2 cellular contexts compared by ENCODE assay signal in the genomic region with DNA sequence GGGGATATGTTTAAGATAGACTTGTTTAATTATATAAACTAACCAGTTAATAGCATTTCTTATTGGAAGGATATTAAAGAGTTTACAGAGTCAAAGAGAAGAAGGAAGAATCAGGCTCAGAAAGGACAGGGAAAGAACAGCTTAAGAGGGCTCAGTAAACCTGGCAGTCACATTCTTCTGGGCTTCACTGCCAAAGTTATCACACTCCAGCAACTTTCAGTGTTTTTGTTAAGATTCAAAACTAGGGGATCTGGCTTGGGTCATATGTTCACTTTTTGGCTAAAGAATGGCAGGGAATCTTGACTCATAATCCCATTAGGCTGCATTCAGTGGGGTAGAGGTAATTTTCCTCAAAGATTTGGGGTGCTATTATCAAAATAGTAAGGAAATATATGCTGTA.
TF ChIP-seq lines count a peak whose summit lies in the region.

No MANE protein-coding gene starts in this region.

TF ChIP-seq in IMR-90, 13 proteins besides CTCF, POLR2A, EP300 and RAD21 (continued from another document):
- no peak for TF ChIP-seq SMC3 (IDR thresholded peaks at IDR 0.05; ENCODE audit: low read depth, low read length)

TF ChIP-seq in HepG2, 621 proteins besides CTCF, POLR2A, EP300 and RAD21 (continued from another document):
- TF ChIP-seq, protein P1, sequence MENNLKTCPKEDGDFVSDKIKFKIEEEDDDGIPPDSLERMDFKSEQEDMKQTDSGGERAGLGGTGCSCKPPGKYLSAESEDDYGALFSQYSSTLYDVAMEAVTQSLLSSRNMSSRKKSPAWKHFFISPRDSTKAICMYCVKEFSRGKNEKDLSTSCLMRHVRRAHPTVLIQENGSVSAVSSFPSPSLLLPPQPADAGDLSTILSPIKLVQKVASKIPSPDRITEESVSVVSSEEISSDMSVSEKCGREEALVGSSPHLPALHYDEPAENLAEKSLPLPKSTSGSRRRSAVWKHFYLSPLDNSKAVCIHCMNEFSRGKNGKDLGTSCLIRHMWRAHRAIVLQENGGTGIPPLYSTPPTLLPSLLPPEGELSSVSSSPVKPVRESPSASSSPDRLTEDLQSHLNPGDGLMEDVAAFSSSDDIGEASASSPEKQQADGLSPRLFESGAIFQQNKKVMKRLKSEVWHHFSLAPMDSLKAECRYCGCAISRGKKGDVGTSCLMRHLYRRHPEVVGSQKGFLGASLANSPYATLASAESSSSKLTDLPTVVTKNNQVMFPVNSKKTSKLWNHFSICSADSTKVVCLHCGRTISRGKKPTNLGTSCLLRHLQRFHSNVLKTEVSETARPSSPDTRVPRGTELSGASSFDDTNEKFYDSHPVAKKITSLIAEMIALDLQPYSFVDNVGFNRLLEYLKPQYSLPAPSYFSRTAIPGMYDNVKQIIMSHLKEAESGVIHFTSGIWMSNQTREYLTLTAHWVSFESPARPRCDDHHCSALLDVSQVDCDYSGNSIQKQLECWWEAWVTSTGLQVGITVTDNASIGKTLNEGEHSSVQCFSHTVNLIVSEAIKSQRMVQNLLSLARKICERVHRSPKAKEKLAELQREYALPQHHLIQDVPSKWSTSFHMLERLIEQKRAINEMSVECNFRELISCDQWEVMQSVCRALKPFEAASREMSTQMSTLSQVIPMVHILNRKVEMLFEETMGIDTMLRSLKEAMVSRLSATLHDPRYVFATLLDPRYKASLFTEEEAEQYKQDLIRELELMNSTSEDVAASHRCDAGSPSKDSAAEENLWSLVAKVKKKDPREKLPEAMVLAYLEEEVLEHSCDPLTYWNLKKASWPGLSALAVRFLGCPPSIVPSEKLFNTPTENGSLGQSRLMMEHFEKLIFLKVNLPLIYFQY (CRISPR knock-in tag; IDR thresholded peaks at IDR 0.05; ENCODE audit: borderline replicate concordance): no peak
- TF ChIP-seq ZFP62 (CRISPR knock-in tag; IDR thresholded peaks at IDR 0.05): no peak
TF ChIP-seq in HepG2: peak in this region for 0.
